25 cellular contexts compared by ENCODE assay signal in genomic region chr12:108876550-108876949, GRCh38. TPM values are rescaled to one million over a fixed set of nuclear protein-coding genes. Genes with fewer than 3 reads are reported as not detected.
DNase-seq lines count a peak whose midpoint lies in the region; ATAC-seq and TF ChIP-seq lines count a peak whose summit lies in the region.
"Had no signal": no experiment of that assay in that cellular context is flagged by ENCODE, and none has a peak within 500 bp of the region (broad histone marks: within the 10 kb centered on the region; RNA-seq: fewer than 3 reads in every experiment).

No MANE protein-coding gene starts in this region.

- H3K4me1 Mint-ChIP-seq in activated CD4-positive, alpha-beta T cell treated with anti-CD3 and anti-CD28 coated beads for 36 hours = no peaks in the 10 kb centered on the region

- ATAC-seq in activated CD4-positive, alpha-beta T cell treated with anti-CD3 and anti-CD28 coated beads for 36 hours = peak; percentile 30
- no peak for ATAC-seq in HG03442 (IDR thresholded peaks at IDR 0.05; ENCODE audit: unreplicated experiment)
- ATAC-seq in GM21529 (IDR thresholded peaks at IDR 0.05; ENCODE audit: unreplicated experiment) = no peak
- ATAC-seq: GM12878 had no signal

- no peaks in the 10 kb centered on the region for H3K9me3 Mint-ChIP-seq in activated CD4-positive, alpha-beta T cell treated with anti-CD3 and anti-CD28 coated beads for 36 hours (ENCODE audit: low read depth)
- H3K9me3 Mint-ChIP-seq: CD4-positive, alpha-beta memory T cell had no signal

- no peaks in the 10 kb centered on the region for H3K36me3 Mint-ChIP-seq in activated CD4-positive, alpha-beta T cell treated with anti-CD3 and anti-CD28 coated beads for 36 hours (ENCODE audit: low read depth)
- H3K36me3 Mint-ChIP-seq: CD14-positive monocyte; CD4-positive, alpha-beta memory T cell; CD4-positive, CD25-positive, alpha-beta regulatory T cell; CD8-positive, alpha-beta memory T cell had no signal

- H3K4me3 Mint-ChIP-seq in activated CD4-positive, alpha-beta T cell treated with anti-CD3 and anti-CD28 coated beads for 36 hours = no peak overlapping the region
- H3K4me3 Mint-ChIP-seq: CD14-positive monocyte; CD4-positive, alpha-beta memory T cell; CD4-positive, CD25-positive, alpha-beta regulatory T cell; CD8-positive, alpha-beta memory T cell had no signal

- no peak for TF ChIP-seq CTCF in NB4 (IDR thresholded peaks at IDR 0.05; ENCODE audit: low read depth, low read length)

- DNase-seq in activated CD4-positive, alpha-beta T cell treated with anti-CD3 and anti-CD28 coated beads for 36 hours = no peak
- no peak for DNase-seq in activated CD4-positive, alpha-beta T cell treated with anti-CD3 and anti-CD28 coated beads, Interleukin-2, amount 50 U/mL, for 4 hours
- peak; percentile 43 for DNase-seq in NB4 (ENCODE audit: low read depth)
- DNase-seq: 8988T; ACHN; BE2C; C1 segment of cervical spinal cord; CD4-positive, alpha-beta memory T cell; CD4-positive, CD25-positive, alpha-beta regulatory T cell; CD8-positive, alpha-beta memory T cell; COR-L47; DMS 273 treated with DMSO at 0.1 percent for 48 hours; DMS153; DMS53; DMS79; DND-41; EL; GDM1 had no signal

- TF ChIP-seq POLR2A in NB4 (IDR thresholded peaks at IDR 0.05; ENCODE audit: extremely low read depth, insufficient read length) = no peak

- no peak overlapping the region for H3K27ac Mint-ChIP-seq in activated CD4-positive, alpha-beta T cell treated with anti-CD3 and anti-CD28 coated beads for 36 hours
- H3K27ac Mint-ChIP-seq: CD14-positive monocyte; CD4-positive, CD25-positive, alpha-beta regulatory T cell; CD8-positive, alpha-beta memory T cell had no signal

- POLR2A ChIA-PET in activated CD4-positive, alpha-beta T cell treated with anti-CD3 and anti-CD28 coated beads for 36 hours (lab: Charles Lee) = no interaction called here

- intact Hi-C loops in activated CD4-positive, alpha-beta T cell treated with anti-CD3 and anti-CD28 coated beads for 36 hours (cut with DNase I, micrococcal nuclease) = no loop called here

- no peak overlapping the region for H3K4me3 ChIP-seq in NB4 (ENCODE audit: low read depth, low read length)
- H3K4me3 ChIP-seq: BLaER1, GM12878 had no signal

- no peaks in the 10 kb centered on the region for H3K27me3 Mint-ChIP-seq in activated CD4-positive, alpha-beta T cell treated with anti-CD3 and anti-CD28 coated beads for 36 hours
- H3K27me3 Mint-ChIP-seq: CD4-positive, alpha-beta memory T cell had no signal

- CTCF ChIA-PET in activated CD4-positive, alpha-beta T cell treated with anti-CD3 and anti-CD28 coated beads for 36 hours (lab: Charles Lee) = interaction anchor here (1.2 kb wide), 1 partner anchor 74 kb away, joined by 3 read pairs; no protein-coding TSS in a partner anchor

RNA-seq across cellular contexts. Expression of gene DAO, which starts 3.3 kb away (rescaled TPM):
- total RNA-seq in activated CD4-positive, alpha-beta T cell treated with anti-CD3 and anti-CD28 coated beads for 36 hours = not detected
- total RNA-seq: A673; CD4-positive, alpha-beta memory T cell; CD4-positive, CD25-positive, alpha-beta regulatory T cell; CD8-positive, alpha-beta memory T cell; Daoy; GM12878 had no signal

RNA-seq across cellular contexts. Expression of gene SSH1, which starts 19.2 kb away (rescaled TPM):
- total RNA-seq in activated CD4-positive, alpha-beta T cell treated with anti-CD3 and anti-CD28 coated beads for 36 hours = 10 to 100 TPM; 25.0 to 25.4 TPM
